Comparison of ENCODE assay signal across 6 cellular contexts in genomic region chr5:176389769-176390123, GRCh38. TPM values are rescaled to one million over a fixed set of nuclear protein-coding genes. Genes with fewer than 3 reads are reported as not detected.
DNase-seq lines count a peak whose midpoint lies in the region; FAIRE-seq and TF ChIP-seq lines count a peak whose summit lies in the region.
"Not testable (repeated sequence)": the region's sequence is repeated elsewhere in the genome, so short reads cannot be mapped to it uniquely, and the experiment has no call there.

No MANE protein-coding gene starts in this region.

- peak overlapping the region; percentile 88 for H3K4me3 Mint-ChIP-seq in activated naive CD4-positive, alpha-beta T cell treated with anti-CD3 and anti-CD28 coated beads, Interleukin-2, amount 10 ng/mL, durations not matched to agents 7 days and 5 days

- WGBS in mesendoderm (ENCODE audit: extremely low coverage, insufficient coverage, low lambda C conversion rate) = no CpG with 5 or more reads among the region's 13 CpGs
- WGBS in small intestine, 3 donors = 77 to 78% (median 78%) methylated on average over 13 of the region's 13 CpGs

- H3K27me3 Mint-ChIP-seq in activated naive CD4-positive, alpha-beta T cell treated with anti-CD3 and anti-CD28 coated beads, Interleukin-2, amount 10 ng/mL, durations not matched to agents 7 days and 5 days = not testable (repeated sequence)

- H3K4ac ChIP-seq in mesendoderm (ENCODE audit: low read depth, low read length) = not testable (repeated sequence)

- H2AFZ ChIP-seq in MM.1S (ENCODE audit: low read length) = not testable (repeated sequence)

- peak overlapping the region; percentile 99 for H3K27ac Mint-ChIP-seq in activated naive CD4-positive, alpha-beta T cell treated with anti-CD3 and anti-CD28 coated beads, Interleukin-2, amount 10 ng/mL, durations not matched to agents 7 days and 5 days

- FAIRE-seq in small intestine (lab: Jason Lieb, UNC) = not testable (repeated sequence)

- not testable (repeated sequence) for H2AK5ac ChIP-seq in mesendoderm (ENCODE audit: low read length)

- H3K36me3 ChIP-seq in BJ (ENCODE audit: control insufficient read depth, insufficient read depth, low read length) (peaks cover 17% of the 10 kb centered on the region), MM.1S (replicated peaks; ENCODE audit: insufficient read depth, low read length) (peaks cover 12% of the 10 kb centered on the region; the same call in 1 of the 2 replicates)
- not testable (repeated sequence) for H3K36me3 ChIP-seq in mesendoderm (ENCODE audit: control insufficient read depth, insufficient read depth, low read length); small intestine (ENCODE audit: control insufficient read depth in 2 of 2, insufficient read depth in 2 of 2, low read length in 2 of 2)

- H3K4me2 ChIP-seq in MM.1S (ENCODE audit: low read depth, low read length) = peak overlapping the region; percentile 90
- H3K4me2 ChIP-seq in mesendoderm (ENCODE audit: low read length) = peak overlapping the region; percentile 1

- not testable (repeated sequence) for H2BK15ac ChIP-seq in mesendoderm (replicated peaks; ENCODE audit: low read depth)

- H3F3A ChIP-seq in MM.1S (ENCODE audit: insufficient read depth, low read length) = not testable (repeated sequence)

- H2BK5ac ChIP-seq in mesendoderm (ENCODE audit: low read length) = not testable (repeated sequence)

- not testable (repeated sequence) for DNase-seq in BJ (ENCODE audit: low read depth); MM.1S; activated naive CD4-positive, alpha-beta T cell treated with anti-CD3 and anti-CD28 coated beads, Interleukin-2, amount 10 ng/mL, durations not matched to agents 7 days and 5 days; epithelial cell of esophagus (ENCODE audit: low read depth); mesendoderm; small intestine

- POLR2A ChIA-PET in BJ (lab: Charles Lee) = not testable (repeated sequence)

- H3K27me3 ChIP-seq in BJ (ENCODE audit: control insufficient read depth, insufficient read depth, low read length); MM.1S (replicated peaks; ENCODE audit: insufficient read depth, low read length); mesendoderm (ENCODE audit: insufficient read depth, low read length, poor library complexity); small intestine (ENCODE audit: control insufficient read depth in 2 of 2, insufficient read depth in 2 of 2, low read length in 2 of 2): not testable (repeated sequence)

- peaks cover 37% of the 10 kb centered on the region for H3K36me3 Mint-ChIP-seq in activated naive CD4-positive, alpha-beta T cell treated with anti-CD3 and anti-CD28 coated beads, Interleukin-2, amount 10 ng/mL, durations not matched to agents 7 days and 5 days

- CTCF ChIA-PET in BJ (lab: Yijun Ruan, JAX); activated naive CD4-positive, alpha-beta T cell treated with anti-CD3 and anti-CD28 coated beads, Interleukin-2, amount 10 ng/mL, durations not matched to agents 7 days and 5 days (lab: Charles Lee): not testable (repeated sequence)

- H3K9ac ChIP-seq in MM.1S (ENCODE audit: low read length) (peak overlapping the region; percentile 98), mesendoderm (ENCODE audit: low read length) (peak overlapping the region; percentile 86)

- not testable (repeated sequence) for H3K9me3 Mint-ChIP-seq in activated naive CD4-positive, alpha-beta T cell treated with anti-CD3 and anti-CD28 coated beads, Interleukin-2, amount 10 ng/mL, durations not matched to agents 7 days and 5 days

- not testable (repeated sequence) for H4K8ac ChIP-seq in mesendoderm (ENCODE audit: low read depth, low read length)

- H2BK120ac ChIP-seq in mesendoderm (ENCODE audit: low read depth, low read length) = not testable (repeated sequence)

- peak overlapping the region; percentile 77 for H3K4me3 ChIP-seq in BJ (ENCODE audit: low read depth, low read length)
- peak overlapping the region; percentile 88 for H3K4me3 ChIP-seq in MM.1S (ENCODE audit: low read length)
- H3K4me3 ChIP-seq in epithelial cell of esophagus (ENCODE audit: low read length) = peak overlapping the region; percentile 94
- not testable (repeated sequence) for H3K4me3 ChIP-seq in mesendoderm (ENCODE audit: low read length)
- H3K4me3 ChIP-seq in small intestine (ENCODE audit: low read depth in 1 of 2, low read length in 2 of 2) = peak overlapping the region in 1 of 2 donors; percentile 74

- H3K18ac ChIP-seq in mesendoderm (ENCODE audit: low read length) = not testable (repeated sequence)

- H3K23ac ChIP-seq in mesendoderm (ENCODE audit: low read length) = not testable (repeated sequence)

- H4K20me1 ChIP-seq in MM.1S (ENCODE audit: insufficient read depth, low read length) = not testable (repeated sequence)

- peaks cover 34% of the 10 kb centered on the region for H3K4me1 Mint-ChIP-seq in activated naive CD4-positive, alpha-beta T cell treated with anti-CD3 and anti-CD28 coated beads, Interleukin-2, amount 10 ng/mL, durations not matched to agents 7 days and 5 days

- H3K79me2 ChIP-seq in MM.1S (ENCODE audit: low read length) (peaks cover 61% of the 10 kb centered on the region), mesendoderm (ENCODE audit: control insufficient read depth, insufficient read depth, low read length) (peaks cover 20% of the 10 kb centered on the region)

- H3K79me1 ChIP-seq in mesendoderm (ENCODE audit: low read length) = peaks cover 13% of the 10 kb centered on the region

- H3K27ac ChIP-seq in MM.1S (ENCODE audit: low read length) (peak overlapping the region; percentile 90; the same call in 1 of the 2 replicates), small intestine (ENCODE audit: low read depth in 1 of 2, low read length in 1 of 2) (peak overlapping the region; percentile 96 to 98)
- not testable (repeated sequence) for H3K27ac ChIP-seq in mesendoderm (ENCODE audit: low read depth, low read length)

- H3K4me1 ChIP-seq in MM.1S (ENCODE audit: low read length); mesendoderm (ENCODE audit: control insufficient read depth, low read depth, low read length); small intestine (ENCODE audit: control insufficient read depth in 2 of 2, insufficient read depth in 1 of 2, low read depth in 1 of 2, low read length in 1 of 2): not testable (repeated sequence)

- not testable (repeated sequence) for H4K5ac ChIP-seq in mesendoderm (ENCODE audit: low read length)

- H3K9me3 ChIP-seq in MM.1S (replicated peaks; ENCODE audit: insufficient read depth, low read length); small intestine (ENCODE audit: control insufficient read depth, low read depth): not testable (repeated sequence)

- not testable (repeated sequence) for TF ChIP-seq CTCF in BJ (IDR thresholded peaks at IDR 0.05; ENCODE audit: insufficient read depth, low read depth, low read length); MM.1S (IDR thresholded peaks at IDR 0.05; ENCODE audit: low read length); epithelial cell of esophagus (IDR thresholded peaks at IDR 0.05; ENCODE audit: insufficient read depth, low read depth, low read length, missing control alignments)

- peak overlapping the region; percentile 92 for H3K56ac ChIP-seq in mesendoderm (ENCODE audit: low read length)

- H3K9me2 ChIP-seq in MM.1S (replicated peaks; ENCODE audit: insufficient read depth, low read length) = not testable (repeated sequence)

RNA-seq across cellular contexts. Expression of gene HIGD2A, which starts 1.2 kb away (rescaled TPM):
- polyA plus RNA-seq in BJ (2011; rRNA removed) (104 and 118 TPM in 2 replicates), small intestine (100 to 1,000 TPM; 207 to 343 (median 333) TPM)
- polyA minus RNA-seq in BJ (2011; rRNA and poly(A)+ RNA removed) = 39.4 and 82.3 TPM in 2 replicates
- polyA plus RNA-seq in mesendoderm (2013, experiment 1 of 2) = 170 TPM
- 166 TPM for polyA plus RNA-seq in mesendoderm (2013, experiment 2 of 2)

RNA-seq across cellular contexts. Expression of gene NOP16, which starts 1.3 kb away (rescaled TPM):
- polyA plus RNA-seq in BJ (2011; rRNA removed) = 35.9 and 36.8 TPM in 2 replicates
- polyA minus RNA-seq in BJ (2011; rRNA and poly(A)+ RNA removed) = 11.5 and 24.1 TPM in 2 replicates
- polyA plus RNA-seq in mesendoderm (2013, experiment 1 of 2) = 98.4 TPM
- 97.6 TPM for polyA plus RNA-seq in mesendoderm (2013, experiment 2 of 2)
- 10 to 100 TPM; 28.6 to 47.6 (median 29.7) TPM for polyA plus RNA-seq in small intestine

RNA-seq across cellular contexts. Expression of gene ARL10, which starts 24.5 kb away (rescaled TPM):
- 3.2 and 4.8 TPM in 2 replicates for polyA plus RNA-seq in BJ (2011; rRNA removed)
- 6.9 TPM in 2 replicates for polyA minus RNA-seq in BJ (2011; rRNA and poly(A)+ RNA removed)
- 1.9 TPM for polyA plus RNA-seq in mesendoderm (2013, experiment 1 of 2)
- polyA plus RNA-seq in mesendoderm (2013, experiment 2 of 2) = 2.3 TPM
- polyA plus RNA-seq in small intestine = under 1 TPM in 2 of 3 donors, not detected in 1; under 0.01 to 0.97 TPM

RNA-seq across cellular contexts. Expression of gene CLTB, which starts 26.6 kb away (rescaled TPM):
- polyA plus RNA-seq in BJ (2011; rRNA removed) (122 and 141 TPM in 2 replicates), small intestine (100 to 1,000 TPM; 189 to 359 (median 337) TPM)
- polyA minus RNA-seq in BJ (2011; rRNA and poly(A)+ RNA removed) = 27.5 and 39.1 TPM in 2 replicates
- polyA plus RNA-seq in mesendoderm (2013, experiment 1 of 2) = 33.8 TPM
- polyA plus RNA-seq in mesendoderm (2013, experiment 2 of 2) = 34.2 TPM

RNA-seq across cellular contexts. Expression of gene KIAA1191, which starts 28.2 kb away (rescaled TPM):
- 119 and 171 TPM in 2 replicates for polyA plus RNA-seq in BJ (2011; rRNA removed)
- 68.4 and 104 TPM in 2 replicates for polyA minus RNA-seq in BJ (2011; rRNA and poly(A)+ RNA removed)
- 69.6 TPM for polyA plus RNA-seq in mesendoderm (2013, experiment 1 of 2)
- polyA plus RNA-seq in mesendoderm (2013, experiment 2 of 2) = 66.6 TPM
- 10 to 100 TPM; 43.7 to 96.4 (median 73.5) TPM for polyA plus RNA-seq in small intestine
